In the genomic region with DNA sequence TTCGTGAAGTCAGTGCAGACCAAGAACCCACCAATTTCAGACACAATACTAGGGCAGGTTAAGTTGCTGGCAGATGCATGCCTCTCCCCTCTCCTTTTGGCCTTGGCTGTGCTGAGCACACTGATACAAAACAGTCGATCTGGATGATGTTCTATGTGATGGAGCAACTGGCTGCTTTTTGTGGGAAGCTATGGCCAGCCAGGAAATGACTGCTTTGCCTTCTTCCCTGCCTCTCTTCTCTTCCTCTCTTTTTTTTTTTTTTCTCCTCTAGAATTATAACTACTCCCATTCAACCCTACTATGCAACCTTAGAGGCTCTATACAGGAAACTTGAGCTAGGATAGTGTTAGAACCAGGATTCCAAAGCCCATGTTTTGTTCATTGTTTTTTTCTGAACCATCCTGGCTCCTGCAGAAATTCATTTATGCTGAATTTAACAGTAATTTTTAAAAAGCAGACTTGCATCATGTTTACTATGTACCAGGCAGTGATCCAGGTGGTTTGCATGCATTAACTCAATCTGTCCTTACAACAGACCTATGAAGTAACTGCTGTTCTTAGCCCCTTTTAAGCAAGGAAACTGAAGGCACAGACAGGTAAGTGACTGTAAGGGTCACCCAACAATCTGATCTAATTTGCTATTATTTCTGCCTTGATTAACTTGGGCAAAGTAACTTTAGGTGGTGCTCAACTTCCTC, we compare ENCODE assay signal across 29 cellular contexts.
DNase-seq lines count a peak whose midpoint lies in the region; ATAC-seq, FAIRE-seq and TF ChIP-seq lines count a peak whose summit lies in the region.
"Had no signal": no experiment of that assay in that cellular context is flagged by ENCODE, and none has a peak within 500 bp of the region (broad histone marks: within the 10 kb centered on the region; RNA-seq: fewer than 3 reads in every experiment).

No MANE protein-coding gene starts in this region.

- H3K9me3 ChIP-seq in HepG2 (ENCODE audit: low read length) = no peaks in the 10 kb centered on the region
- H3K9me3 ChIP-seq in right lobe of liver = no peaks in the 10 kb centered on the region
- H3K9me3 ChIP-seq in Karpas-422 (ENCODE audit: low read length) = no peaks in the 10 kb centered on the region
- H3K9me3 ChIP-seq: A549, lower lobe of right lung, SK-N-SH had no signal

- H3K4me2 ChIP-seq in HepG2 (ENCODE audit: low read depth, low read length) (no peak overlapping the region), Karpas-422 (ENCODE audit: low read depth, low read length, poor library complexity, severe bottlenecking) (no peak overlapping the region)
- H3K4me2 ChIP-seq: A549, KMS-11, SK-N-SH had no signal

- H3K4me3 ChIP-seq in HepG2 (replicated peaks in 1 of 3; ENCODE audit: insufficient read depth in 1 of 3, low read depth in 2 of 3, low read length in 3 of 3) = no peak overlapping the region
- H3K4me3 ChIP-seq in right lobe of liver = no peak overlapping the region
- no peak overlapping the region for H3K4me3 ChIP-seq in fibroblast of mammary gland (ENCODE audit: control insufficient read depth, low read depth, low read length)
- H3K4me3 ChIP-seq in Karpas-422 (ENCODE audit: low read length) = no peak overlapping the region
- H3K4me3 ChIP-seq: A549, cardiac muscle cell, lower lobe of right lung, spleen had no signal

- WGBS in HepG2 (ENCODE audit: low lambda C conversion rate) = 91% methylated on average over 1 of the region's 2 CpGs
- WGBS in right lobe of liver (ENCODE audit: insufficient coverage, low coverage, low lambda C conversion rate, missing lambda C conversion rate) = no CpG with 5 or more reads among the region's 2 CpGs

- H4K20me1 ChIP-seq in HepG2 (ENCODE audit: insufficient read depth, low read length) = peaks cover 69% of the 10 kb centered on the region
- H4K20me1 ChIP-seq in Karpas-422 (ENCODE audit: insufficient read depth, low read depth, low read length) = no peaks in the 10 kb centered on the region

- intact Hi-C loops in HepG2 (cut with micrococcal nuclease; ENCODE audit: unreplicated experiment) (no loop called here), right lobe of liver (cut with DNase I) (no loop called here)

- POLR2A ChIA-PET in HepG2 (lab: Yijun Ruan, JAX) = no interaction called here

- H3K4me1 ChIP-seq in HepG2 (ENCODE audit: insufficient read depth, low read length) = peaks cover 16% of the 10 kb centered on the region; the same call in 1 of the 2 replicates
- H3K4me1 ChIP-seq in right lobe of liver = peaks cover 0 to 10% (median 2%) of the 10 kb centered on the region in 4 donors
- no peaks in the 10 kb centered on the region for H3K4me1 ChIP-seq in Karpas-422 (ENCODE audit: low read length)
- H3K4me1 ChIP-seq: A549 had no signal

- CTCF ChIA-PET in HepG2 (lab: Yijun Ruan, JAX; ENCODE audit: low intra/inter-chr PET ratio, low total read pairs) = no interaction called here

- DNase-seq in HepG2 (ENCODE audit: low spot score) (no peak), right lobe of liver (no peak), fibroblast of mammary gland (ENCODE audit: low read depth) (peak; percentile 30), iris pigment epithelial cell (ENCODE audit: low read depth) (peak; percentile 14), Karpas-422 (no peak)
- DNase-seq: activated CD4-positive, alpha-beta T cell treated with anti-CD3 and anti-CD28 coated beads, Interleukin-2, amount 10 ng/mL, durations not matched to agents 7 days and 5 days; activated naive CD4-positive, alpha-beta T cell; activated T-cell treated with anti-CD3 and anti-CD28 coated beads, Interleukin-2, amount 50 U/mL, for 48 hours; CD8-positive, alpha-beta memory T cell; foreskin melanocyte; hypothalamus; lower lobe of right lung; NCI-H1694 treated with DMSO at 0.1 percent for 48 hours; NCI-H2171 treated with DMSO at 0.1 percent for 48 hours; NCI-H524 treated with DMSO at 0.1 percent for 48 hours; RPMI8226; SK-N-SH; spleen; stimulated activated CD4-positive, alpha-beta T cell treated with anti-CD3 and anti-CD28 coated beads, Interleukin-2, amount 100 ng/mL, for 48 hours had no signal

- no TSS peak for BruUV-seq in HepG2 (replicated peaks; lab: Mats Ljungman, UMichigan)

- no peak for TF ChIP-seq RAD21 in HepG2 (CRISPR knock-in tag; IDR thresholded peaks at IDR 0.05)

- no peak overlapping the region for H2AFZ ChIP-seq in HepG2 (ENCODE audit: low read length)
- no peak overlapping the region for H2AFZ ChIP-seq in Karpas-422 (ENCODE audit: low read length)

- in situ Hi-C loops in HepG2 (cut with HindIII; ENCODE audit: extremely low pct_ligation_motif_present, low pct_unique_long_range_greater_than_20kb) = no loop called here

- H3K9me2 ChIP-seq in Karpas-422 (replicated peaks; ENCODE audit: insufficient read depth, low read length) = no peaks in the 10 kb centered on the region
- H3K9me2 ChIP-seq: SK-N-SH had no signal

- H3K27me3 ChIP-seq in HepG2 (ENCODE audit: control insufficient read depth in 1 of 2, insufficient read depth in 2 of 2, low read length in 2 of 2) = no peaks in the 10 kb centered on the region
- H3K27me3 ChIP-seq in right lobe of liver = no peaks in the 10 kb centered on the region
- H3K27me3 ChIP-seq in Karpas-422 (ENCODE audit: low read length) = no peaks in the 10 kb centered on the region
- H3K27me3 ChIP-seq: cardiac muscle cell, spleen had no signal

- TF ChIP-seq CTCF in HepG2 (CRISPR knock-in tag; IDR thresholded peaks at IDR 0.05) = no peak
- TF ChIP-seq CTCF in right lobe of liver (IDR thresholded peaks at IDR 0.05) = no peak
- no peak for TF ChIP-seq CTCF in fibroblast of mammary gland (conservative IDR thresholded peaks at IDR 0.05; ENCODE audit: control insufficient read depth, insufficient read depth, low read depth, low read length)

- TF ChIP-seq POLR2A in HepG2 (IDR thresholded peaks at IDR 0.05; ENCODE audit: insufficient read depth in 1 of 2, low read depth in 2 of 2, low read length in 2 of 2) = no peak
- no peak for TF ChIP-seq POLR2A in right lobe of liver (IDR thresholded peaks at IDR 0.05)

- TF ChIP-seq EP300 in HepG2 (IDR thresholded peaks at IDR 0.05; ENCODE audit: low read depth in 2 of 2, low read length in 2 of 2) = no peak
- no peak for TF ChIP-seq EP300 in HepG2 (CRISPR knock-in tag; IDR thresholded peaks at IDR 0.05; ENCODE audit: borderline replicate concordance)

- ATAC-seq in HepG2 = no peak
- ATAC-seq in right lobe of liver = no peak
- ATAC-seq in HG03280 (IDR thresholded peaks at IDR 0.05; ENCODE audit: unreplicated experiment) = no peak
- ATAC-seq in GM21367 (IDR thresholded peaks at IDR 0.05; ENCODE audit: unreplicated experiment) = no peak
- ATAC-seq in HG03378 (IDR thresholded peaks at IDR 0.05; ENCODE audit: unreplicated experiment) = no peak
- ATAC-seq: A549; lower lobe of right lung; stimulated activated effector memory CD8-positive, alpha-beta T cell treated with anti-CD3 and anti-CD28 coated beads, Interleukin-12 subunit alpha, Interleukin-12 subunit beta, amount 100 ng/mL, for 72 hours had no signal

- FAIRE-seq in HepG2 (lab: Jason Lieb, UNC) = no peak
- FAIRE-seq: A549, H54, islet of Langerhans had no signal

- peaks cover 94% of the 10 kb centered on the region for H3K79me2 ChIP-seq in HepG2 (ENCODE audit: insufficient read depth, low read length)
- H3K79me2 ChIP-seq in Karpas-422 (ENCODE audit: low read length) = no peaks in the 10 kb centered on the region

- H3K27ac ChIP-seq in HepG2 (ENCODE audit: extremely low read length, insufficient read depth, low read length) (no peak overlapping the region), right lobe of liver (no peak overlapping the region), Karpas-422 (ENCODE audit: low read length) (no peak overlapping the region)
- H3K27ac ChIP-seq: A549, cardiac muscle cell, KMS-11, lower lobe of right lung, spleen, VCaP had no signal

- H3K36me3 ChIP-seq in HepG2 (replicated peaks in 1 of 2; ENCODE audit: control insufficient read depth in 1 of 2, insufficient read depth in 2 of 2, low read length in 2 of 2) = peaks cover 6 to 21% of the 10 kb centered on the region in 2 experiments; a peak in 4 of 5 replicates
- H3K36me3 ChIP-seq in right lobe of liver = no peaks in the 10 kb centered on the region
- H3K36me3 ChIP-seq in Karpas-422 (ENCODE audit: insufficient read depth, low read length) = no peaks in the 10 kb centered on the region
- H3K36me3 ChIP-seq: cardiac muscle cell, lower lobe of right lung had no signal

- H3K9ac ChIP-seq in HepG2 (ENCODE audit: insufficient read depth, low read depth, low read length) (no peak overlapping the region), Karpas-422 (ENCODE audit: low read length) (no peak overlapping the region)
- H3K9ac ChIP-seq: KMS-11, SK-N-SH had no signal

TF ChIP-seq in HepG2, 621 proteins besides CTCF, POLR2A, EP300 and RAD21:
- TF ChIP-seq RBM22 (optimal IDR thresholded peaks at IDR 0.05; ENCODE audit: low read length) (peak; percentile 22), ZNF614 (CRISPR knock-in tag; IDR thresholded peaks at IDR 0.05; ENCODE audit: borderline replicate concordance) (no peak), TFE3 (CRISPR knock-in tag; IDR thresholded peaks at IDR 0.05) (no peak), ZNF598 (CRISPR knock-in tag; IDR thresholded peaks at IDR 0.05; ENCODE audit: borderline replicate concordance) (no peak), KDM1A (CRISPR knock-in tag; IDR thresholded peaks at IDR 0.05) (no peak), ZNF878 (CRISPR knock-in tag; IDR thresholded peaks at IDR 0.05) (no peak), ZNF547 (CRISPR knock-in tag; IDR thresholded peaks at IDR 0.05) (no peak)

Comparison
In these comparisons a context has a peak if more than half of its experiments do, and no peak if none do; other contexts are left out.
1. DNase-seq: peak in fibroblast of mammary gland (single experiment) and iris pigment epithelial cell (single experiment); none in HepG2 (single experiment), right lobe of liver (0 of 3) and Karpas-422 (single experiment).